8 cellular contexts compared by ENCODE assay signal in the genomic region with DNA sequence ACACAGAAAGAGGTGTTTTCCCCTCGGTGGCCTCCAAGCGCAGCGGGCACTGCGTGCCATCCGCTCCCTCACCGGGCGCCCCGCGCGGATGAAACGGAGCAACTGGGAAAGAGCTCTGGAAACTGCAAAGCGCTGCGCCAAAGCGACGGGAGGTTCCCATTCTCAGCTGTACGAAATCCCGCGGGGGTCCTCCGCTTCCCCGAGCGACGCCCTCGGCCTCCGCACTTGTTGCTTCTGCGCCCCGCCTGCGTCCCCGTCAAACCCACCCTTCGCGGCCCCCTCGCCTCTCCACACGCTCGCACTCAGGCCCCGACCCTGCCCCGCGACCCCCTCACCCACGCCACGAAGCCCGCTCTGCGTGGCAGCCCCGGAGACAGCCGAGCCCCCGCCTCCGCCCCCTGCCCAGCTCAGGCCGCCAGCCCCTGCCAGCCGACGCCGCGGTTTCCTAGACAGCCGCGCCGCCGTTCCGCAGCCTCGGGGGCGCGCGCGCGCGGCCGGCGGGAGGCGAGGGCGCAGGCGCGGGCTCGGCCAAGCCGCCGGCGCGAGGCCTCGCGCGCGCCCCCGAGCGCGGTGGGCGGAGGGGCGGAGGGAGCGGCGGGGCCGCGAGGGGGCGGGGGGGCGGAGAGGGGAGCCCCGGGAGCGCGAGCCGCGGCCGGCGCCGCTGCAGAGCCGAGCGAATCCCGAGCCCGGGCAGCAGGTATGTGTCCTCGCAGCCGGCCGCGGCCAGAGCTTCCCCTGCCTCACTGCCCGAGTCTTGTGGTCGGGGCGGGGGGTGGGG. TPM values are rescaled to one million over a fixed set of nuclear protein-coding genes. Genes with fewer than 3 reads are reported as not detected.
DNase-seq lines count a peak whose midpoint lies in the region; ATAC-seq, FAIRE-seq and TF ChIP-seq lines count a peak whose summit lies in the region.

A gene with protein sequence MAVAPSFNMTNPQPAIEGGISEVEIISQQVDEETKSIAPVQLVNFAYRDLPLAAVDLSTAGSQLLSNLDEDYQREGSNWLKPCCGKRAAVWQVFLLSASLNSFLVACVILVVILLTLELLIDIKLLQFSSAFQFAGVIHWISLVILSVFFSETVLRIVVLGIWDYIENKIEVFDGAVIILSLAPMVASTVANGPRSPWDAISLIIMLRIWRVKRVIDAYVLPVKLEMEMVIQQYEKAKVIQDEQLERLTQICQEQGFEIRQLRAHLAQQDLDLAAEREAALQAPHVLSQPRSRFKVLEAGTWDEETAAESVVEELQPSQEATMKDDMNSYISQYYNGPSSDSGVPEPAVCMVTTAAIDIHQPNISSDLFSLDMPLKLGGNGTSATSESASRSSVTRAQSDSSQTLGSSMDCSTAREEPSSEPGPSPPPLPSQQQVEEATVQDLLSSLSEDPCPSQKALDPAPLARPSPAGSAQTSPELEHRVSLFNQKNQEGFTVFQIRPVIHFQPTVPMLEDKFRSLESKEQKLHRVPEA (plus strand): TSS at position 666 of the 778 bp plus-strand sequence. CDS start 74,279 bp downstream, outside the sequence.

- BruUV-seq in endothelial cell of umbilical vein (replicated peaks; lab: Mats Ljungman, UMichigan) = no TSS peak

- H3K9ac ChIP-seq in endothelial cell of umbilical vein (replicated peaks; ENCODE audit: extremely low read depth, insufficient read depth, low read length) = no peak within 1 kb of the TSS

- H3K9me3 ChIP-seq in endothelial cell of umbilical vein (replicated peaks; ENCODE audit: control insufficient read depth, insufficient read depth, low read length) (no peaks in the 10 kb centered on the region), thoracic aorta (no peaks in the 10 kb centered on the region)

- CTCF ChIA-PET in WTC11 (lab: Charles Lee) (interaction anchor here (0.6 to 8.9 kb wide), 26 partner anchors 8 to 258 kb away, joined by 3 to 250 read pairs (median 4); a partner anchor contains a TSS), endothelial cell of umbilical vein (lab: Charles Lee) (interaction anchor here (0.6 to 8.5 kb wide), 13 partner anchors 8 to 806 kb away, joined by 3 to 183 read pairs (median 5); no protein-coding TSS in a partner anchor)

- H4K20me1 ChIP-seq in endothelial cell of umbilical vein (replicated peaks; ENCODE audit: control insufficient read depth, extremely low read depth, insufficient read depth, low read length) = no peaks in the 10 kb centered on the region

- H3K4me1 Mint-ChIP-seq in WTC11 (peaks cover 57% of the 10 kb centered on the region), mesothelial cell of epicardium (peaks cover 21% of the 10 kb centered on the region)

- peak within 1 kb of the TSS; percentile 48; the same call in 1 of the 2 replicates for H3K27ac Mint-ChIP-seq in WTC11
- peak within 1 kb of the TSS; percentile 35 for H3K27ac Mint-ChIP-seq in mesothelial cell of epicardium

- H3K4me2 ChIP-seq in endothelial cell of umbilical vein (ENCODE audit: insufficient read depth, low read length) = peak within 1 kb of the TSS; percentile 84

- H3K4me1 ChIP-seq in endothelial cell of umbilical vein (ENCODE audit: control insufficient read depth, extremely low read depth, insufficient read depth, low read length) (peaks cover 8% of the 10 kb centered on the region), thoracic aorta (ENCODE audit: control insufficient read depth in 1 of 2, low read depth in 2 of 2) (peaks cover 9 to 11% of the 10 kb centered on the region in 2 donors)

- peak within 1 kb of the TSS; percentile 87 for H2AFZ ChIP-seq in endothelial cell of umbilical vein (ENCODE audit: low read depth, low read length)

- DNase-seq in NCI-H1436 (lab: John Stamatoyannopoulos, UW) = peak; percentile 62
- DNase-seq in NCI-H1436 treated with DMSO at 0.1 percent for 48 hours (lab: John Stamatoyannopoulos, UW) = no peak
- DNase-seq in Kasumi-1 (lab: John Stamatoyannopoulos, UW) = peak; percentile 18 to 32
- DNase-seq in WTC11 (ENCODE audit: low spot score) = peak; percentile 77
- peak; percentile 23 for DNase-seq in endothelial cell of umbilical vein (ENCODE audit: low read depth, low spot score)
- DNase-seq in mesothelial cell of epicardium (ENCODE audit: low spot score in 2 of 2, unreplicated experiment in 2 of 2) = peak; percentile 67 to 70
- no peak for DNase-seq in thoracic aorta (ENCODE audit: low spot score)

- H3K79me2 ChIP-seq in endothelial cell of umbilical vein (ENCODE audit: control insufficient read depth, insufficient read depth, low read length) = no peaks in the 10 kb centered on the region

- peaks cover 16% of the 10 kb centered on the region for H3K27me3 Mint-ChIP-seq in WTC11 (ENCODE audit: low read depth)
- H3K27me3 Mint-ChIP-seq in mesothelial cell of epicardium (ENCODE audit: low read depth) = peaks cover 21% of the 10 kb centered on the region

- H3K36me3 ChIP-seq in endothelial cell of umbilical vein (ENCODE audit: control insufficient read depth in 2 of 2, extremely low read depth in 1 of 2, insufficient read depth in 2 of 2, low read length in 2 of 2) (no peaks in the 10 kb centered on the region), thoracic aorta (no peaks in the 10 kb centered on the region)

- ATAC-seq in WTC11 = peak; percentile 71
- no peak for ATAC-seq in thoracic aorta (ENCODE audit: insufficient number of reproducible peaks, low FRiP score, low read depth)
- ATAC-seq in GM21529 (IDR thresholded peaks at IDR 0.05; ENCODE audit: unreplicated experiment) = no peak

- TF ChIP-seq CTCF in WTC11 (IDR thresholded peaks at IDR 0.05) (no peak), endothelial cell of umbilical vein (IDR thresholded peaks at IDR 0.05; ENCODE audit: extremely low read depth in 1 of 2, insufficient read depth in 1 of 2, low read depth in 1 of 2, low read length in 2 of 2) (peak in 1 of 2 donors; percentile 26), mesothelial cell of epicardium (IDR thresholded peaks at IDR 0.05; ENCODE audit: unreplicated experiment) (no peak), thoracic aorta (IDR thresholded peaks at IDR 0.05) (no peak)

- no peak for TF ChIP-seq POLR2A in endothelial cell of umbilical vein (IDR thresholded peaks at IDR 0.05; ENCODE audit: low read depth, low read length)

- FAIRE-seq in endothelial cell of umbilical vein (lab: Jason Lieb, UNC) = no peak

- H3K9me1 ChIP-seq in endothelial cell of umbilical vein (replicated peaks; ENCODE audit: control insufficient read depth, extremely low read depth, insufficient read depth, low read length) = no peaks in the 10 kb centered on the region

- H3K27ac ChIP-seq in endothelial cell of umbilical vein (ENCODE audit: insufficient read depth, low read depth, low read length) (no peak within 1 kb of the TSS), thoracic aorta (no peak within 1 kb of the TSS)

- H3K27me3 ChIP-seq in endothelial cell of umbilical vein (ENCODE audit: control insufficient read depth in 2 of 2, insufficient read depth in 2 of 2, low read length in 2 of 2) (peaks cover 51 to 76% of the 10 kb centered on the region in 2 experiments), thoracic aorta (replicated peaks; ENCODE audit: insufficient read depth) (no peaks in the 10 kb centered on the region)

- H3K4me3 Mint-ChIP-seq in WTC11 (peak within 1 kb of the TSS; percentile 87), mesothelial cell of epicardium (peak within 1 kb of the TSS; percentile 72)

- H3K9me3 Mint-ChIP-seq in WTC11 (no peaks in the 10 kb centered on the region), mesothelial cell of epicardium (no peaks in the 10 kb centered on the region)

- intact Hi-C loops in endothelial cell of umbilical vein (cut with micrococcal nuclease) = no loop called here

- dilution Hi-C loops in endothelial cell of umbilical vein (cut with MboI; ENCODE audit: extremely low pct_ligation_motif_present, low sequenced_read_pairs) = no loop called here

- POLR2A ChIA-PET in WTC11 (lab: Charles Lee) (interaction anchor here (0.5 to 1.0 kb wide), 5 partner anchors 64 to 262 kb away, joined by 3 to 10 read pairs (median 3); no protein-coding TSS in a partner anchor), endothelial cell of umbilical vein (lab: Charles Lee) (interaction anchor here (0.6 kb wide), 1 partner anchor 67 kb away, joined by 3 read pairs; no protein-coding TSS in a partner anchor)

- H3K4me3 ChIP-seq in endothelial cell of umbilical vein (replicated peaks in 1 of 3; ENCODE audit: insufficient read depth in 1 of 3, low read depth in 1 of 3, low read length in 3 of 3) (peak within 1 kb of the TSS; percentile 49 to 57 (median 54)), thoracic aorta (peak within 1 kb of the TSS; percentile 77)

- no peaks in the 10 kb centered on the region for H3K36me3 Mint-ChIP-seq in WTC11
- H3K36me3 Mint-ChIP-seq in mesothelial cell of epicardium = no peaks in the 10 kb centered on the region

TF ChIP-seq in WTC11, 78 proteins besides CTCF, POLR2A, EP300 and RAD21 (continues in another document):
- TF ChIP-seq RORB (CRISPR knock-in tag; IDR thresholded peaks at IDR 0.05) = no peak

TF ChIP-seq in endothelial cell of umbilical vein, 7 proteins besides CTCF, POLR2A, EP300 and RAD21:
- TF ChIP-seq JUN (IDR thresholded peaks at IDR 0.05; ENCODE audit: borderline replicate concordance, insufficient read depth, insufficient read length, low read depth) = no peak
- peak; percentile 37 for TF ChIP-seq EZH2 (IDR thresholded peaks at IDR 0.05; ENCODE audit: borderline replicate concordance, low read depth, low read length, severe bottlenecking)
- no peak for TF ChIP-seq POLR2AphosphoS5 (IDR thresholded peaks at IDR 0.05; ENCODE audit: insufficient read depth, low read depth, low read length)
TF ChIP-seq in endothelial cell of umbilical vein: peak in this region for 1.

RNA-seq across cellular contexts. Expression of the gene that starts here (rescaled TPM):
- 5.6 to 8.6 TPM (median 6.2 TPM) in 3 replicates for total RNA-seq in WTC11 (2021)
- not detected in 2 replicates for total RNA-seq in endothelial cell of umbilical vein
- polyA plus RNA-seq in endothelial cell of umbilical vein = not detected in 2 replicates
- not detected in 2 replicates for polyA plus RNA-seq in endothelial cell of umbilical vein (2011; cell fraction: cytosol; rRNA removed)
- not detected in 2 replicates for polyA plus RNA-seq in endothelial cell of umbilical vein (2011; cell fraction: nucleus; rRNA removed)
- 0.13 and 0.20 TPM in 2 replicates for polyA plus RNA-seq in endothelial cell of umbilical vein (2012)
- polyA minus RNA-seq in endothelial cell of umbilical vein = not detected in 2 replicates
- 0.72 TPM for polyA minus RNA-seq in endothelial cell of umbilical vein (2011; cell fraction: cytosol; rRNA and poly(A)+ RNA removed)
- polyA minus RNA-seq in endothelial cell of umbilical vein (2011; cell fraction: nucleus; rRNA and poly(A)+ RNA removed) = not detected in 2 replicates
- total RNA-seq in mesothelial cell of epicardium = 1.8 to 2.0 TPM (median 2.0 TPM) in 3 replicates
- total RNA-seq in thoracic aorta = not detected

Comparison
In these comparisons a context has a peak if more than half of its experiments do, and no peak if none do; other contexts are left out.
1. DNase-seq: peak in NCI-H1436 (single experiment), Kasumi-1 (2 of 2), WTC11 (single experiment) and mesothelial cell of epicardium (2 of 2); none in NCI-H1436 treated with DMSO at 0.1 percent for 48 hours (single experiment) and thoracic aorta (single experiment).
2. Peak in DNase-seq, H3K4me3 ChIP-seq and H3K4me2 ChIP-seq in endothelial cell of umbilical vein; RNA of the gene not detected or under 1 TPM.